Comparison of ENCODE assay signal across 12 cellular contexts in the genomic region with DNA sequence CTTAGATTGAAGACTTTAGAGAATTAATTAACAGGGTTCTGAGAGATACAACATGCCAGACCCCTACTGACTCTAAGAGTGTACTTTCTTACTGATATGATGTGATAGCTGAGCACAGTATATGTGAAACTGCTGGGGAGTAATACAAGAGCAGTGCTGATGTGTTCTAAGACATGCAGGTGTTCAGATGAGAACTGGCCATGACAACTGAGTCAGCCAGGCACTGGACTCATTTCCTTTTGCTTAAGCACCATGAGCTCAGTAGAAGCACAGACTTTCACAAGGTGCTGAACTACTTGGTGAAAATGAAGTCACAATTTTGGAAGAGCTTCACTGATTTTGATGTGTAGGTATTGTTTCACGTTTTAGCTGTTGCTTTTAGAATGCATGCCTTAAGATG. TPM values are rescaled to one million over a fixed set of nuclear protein-coding genes. Genes with fewer than 3 reads are reported as not detected.
DNase-seq lines count a peak whose midpoint lies in the region; ATAC-seq, FAIRE-seq and TF ChIP-seq lines count a peak whose summit lies in the region.
"Had no signal": no experiment of that assay in that cellular context is flagged by ENCODE, and none has a peak within 500 bp of the region (broad histone marks: within the 10 kb centered on the region; RNA-seq: fewer than 3 reads in every experiment).

No MANE protein-coding gene starts in this region.

- H3K4me1 Mint-ChIP-seq in astrocyte (ENCODE audit: low read depth, unreplicated experiment) (peaks cover 16% of the 10 kb centered on the region), T-helper 17 cell (peaks cover 11% of the 10 kb centered on the region)

- H3K36me3 Mint-ChIP-seq in astrocyte (ENCODE audit: low read depth, unreplicated experiment) (no peaks in the 10 kb centered on the region), T-helper 17 cell (ENCODE audit: low read depth) (peaks cover 4% of the 10 kb centered on the region)
- H3K36me3 Mint-ChIP-seq: CD4-positive, CD25-positive, alpha-beta regulatory T cell had no signal

- H3K79me2 ChIP-seq in astrocyte (ENCODE audit: insufficient read depth, low read length), result no peaks in the 10 kb centered on the region

- in situ Hi-C loops in GM13977 (cut with MboI; ENCODE audit: low pct_unique_long_range_greater_than_20kb, low sequenced_read_pairs, unreplicated experiment), result no loop called here

- H3K36me3 ChIP-seq in astrocyte (ENCODE audit: insufficient read depth, low read length), result no peaks in the 10 kb centered on the region
- H3K36me3 ChIP-seq in thyroid gland, result no peaks in the 10 kb centered on the region

- DNase-seq in GM13977 (ENCODE audit: low spot score) (peak; percentile 93), astrocyte (ENCODE audit: low read depth) (no peak), thyroid gland (no peak), T-helper 17 cell (no peak), NCI-H1417 treated with DMSO at 0.1 percent for 48 hours (lab: John Stamatoyannopoulos, UW) (no peak), NCI-H2029 treated with DMSO at 0.1 percent for 48 hours (lab: John Stamatoyannopoulos, UW) (no peak)
- DNase-seq: Right ventricle myocardium superior had no signal

- intact Hi-C loops in thyroid gland (cut with DNase I), result no loop called here

- no peak overlapping the region for H3K27ac Mint-ChIP-seq in astrocyte (ENCODE audit: unreplicated experiment)
- H3K27ac Mint-ChIP-seq in T-helper 17 cell, result no peak overlapping the region
- H3K27ac Mint-ChIP-seq: CD4-positive, CD25-positive, alpha-beta regulatory T cell had no signal

- H3K27me3 ChIP-seq in astrocyte (ENCODE audit: insufficient read depth, low read length) (no peaks in the 10 kb centered on the region), thyroid gland (no peaks in the 10 kb centered on the region)

- H3K9ac ChIP-seq in astrocyte (ENCODE audit: low read length), result no peak overlapping the region

- H3K4me2 ChIP-seq in astrocyte (ENCODE audit: low read length), result no peak overlapping the region

- H3K4me1 ChIP-seq in astrocyte (ENCODE audit: insufficient read depth, low read length), result peaks cover 4% of the 10 kb centered on the region
- peaks cover 4% of the 10 kb centered on the region in 2 donors for H3K4me1 ChIP-seq in thyroid gland

- H3K9me3 Mint-ChIP-seq in astrocyte (ENCODE audit: unreplicated experiment), result no peaks in the 10 kb centered on the region
- H3K9me3 Mint-ChIP-seq: CD4-positive, CD25-positive, alpha-beta regulatory T cell had no signal

- WGBS in thyroid gland, 2 donors, result 93 to 96% methylated on average over 1 of the region's 1 CpG

- H3K27me3 Mint-ChIP-seq in astrocyte (ENCODE audit: low read depth, unreplicated experiment) (no peaks in the 10 kb centered on the region), T-helper 17 cell (peaks cover 6% of the 10 kb centered on the region)
- H3K27me3 Mint-ChIP-seq: CD4-positive, CD25-positive, alpha-beta regulatory T cell had no signal

- TF ChIP-seq POLR2A in thyroid gland (IDR thresholded peaks at IDR 0.05), result no peak

- ATAC-seq in GM19452 (IDR thresholded peaks at IDR 0.05; ENCODE audit: unreplicated experiment) (peak; percentile 72), HG03066 (IDR thresholded peaks at IDR 0.05; ENCODE audit: low read depth, unreplicated experiment) (peak; percentile 72), T-helper 17 cell (no peak)

- H3K27ac ChIP-seq in astrocyte (ENCODE audit: low read depth, low read length), result no peak overlapping the region
- H3K27ac ChIP-seq in thyroid gland, result no peak overlapping the region

- H4K20me1 ChIP-seq in astrocyte (ENCODE audit: insufficient read depth, low read length), result no peaks in the 10 kb centered on the region

- FAIRE-seq in astrocyte (lab: Jason Lieb, UNC), result peak; percentile 39
- FAIRE-seq: colon had no signal

- no peak overlapping the region for H2AFZ ChIP-seq in astrocyte (ENCODE audit: low read depth, low read length)

- H3K4me3 Mint-ChIP-seq in astrocyte (ENCODE audit: unreplicated experiment), result no peak overlapping the region
- H3K4me3 Mint-ChIP-seq in T-helper 17 cell, result no peak overlapping the region

- TF ChIP-seq CTCF in GM13977 (IDR thresholded peaks at IDR 0.05; ENCODE audit: extremely low read depth, insufficient read depth, missing control alignments) (no peak), astrocyte (IDR thresholded peaks at IDR 0.05; ENCODE audit: insufficient read depth, low read depth, low read length) (no peak), thyroid gland (IDR thresholded peaks at IDR 0.05) (no peak)

- H3K9me3 ChIP-seq in astrocyte (ENCODE audit: insufficient read depth, low read depth, low read length), result no peaks in the 10 kb centered on the region
- H3K9me3 ChIP-seq in thyroid gland, result no peaks in the 10 kb centered on the region
- H3K9me3 ChIP-seq in T-helper 17 cell (ENCODE audit: control insufficient read depth, low read length, poor library complexity, severe bottlenecking), result no peaks in the 10 kb centered on the region

- H3K4me3 ChIP-seq in astrocyte (ENCODE audit: insufficient read depth, low read depth, low read length) (no peak overlapping the region), thyroid gland (replicated peaks in 1 of 3) (no peak overlapping the region)

RNA-seq across cellular contexts. Expression of gene POGZ, which starts 15.9 kb away (rescaled TPM):
- total RNA-seq in astrocyte, result 58.8 and 63.9 TPM in 2 replicates
- 100 to 1,000 TPM in 1 of 4 donors, 10 to 100 TPM in 3; 66.0 to 103 (median 88.3) TPM for total RNA-seq in thyroid gland
- total RNA-seq in T-helper 17 cell, result 100 to 1,000 TPM in 1 of 2 donors, 10 to 100 TPM in 1; 94.9 to 105 TPM

RNA-seq across cellular contexts. Expression of gene CGN, which starts 36.0 kb away (rescaled TPM):
- total RNA-seq in astrocyte, result 8.8 and 8.9 TPM in 2 replicates
- 10 to 100 TPM in 1 of 4 donors, 1 to 10 TPM in 3; 7.7 to 14.9 (median 8.7) TPM for total RNA-seq in thyroid gland
- under 1 TPM; 0.60 to 0.75 TPM for total RNA-seq in T-helper 17 cell
- total RNA-seq: osteoblast had no signal
